Comparison of ENCODE assay signal across 1 cellular context in the genomic region with DNA sequence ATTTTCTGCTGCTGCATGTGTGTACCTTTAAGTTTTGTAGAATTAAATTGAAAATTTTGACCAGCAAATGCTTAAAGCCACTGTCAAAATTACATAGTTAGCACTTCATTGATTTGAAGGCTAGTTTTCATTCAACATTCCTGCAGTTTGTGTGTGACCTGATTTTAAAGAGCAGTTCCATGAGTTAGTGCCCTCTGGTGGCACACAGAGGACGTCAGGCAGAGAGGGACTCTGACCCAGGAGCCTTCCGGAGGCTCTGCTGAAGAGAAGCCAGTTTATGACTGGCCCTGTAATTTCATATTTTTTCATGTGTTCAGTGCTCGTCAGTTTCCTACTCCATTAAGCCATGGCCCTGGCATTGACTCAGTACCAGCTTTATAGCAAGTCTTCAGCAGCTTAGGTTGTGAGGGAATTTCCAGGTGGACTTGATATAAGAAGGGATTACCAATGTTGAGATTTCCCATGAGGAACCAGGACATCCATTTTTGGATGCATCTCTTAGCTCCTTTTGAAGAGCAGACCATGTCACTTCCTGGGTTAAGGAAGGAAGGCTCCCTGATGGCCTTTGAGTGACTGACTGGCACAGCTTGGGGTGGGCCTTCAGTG.
A peak's percentile ranks its signal among the peaks of the same experiment; 100 is the strongest.
TF ChIP-seq lines count a peak whose summit lies in the region.

No MANE protein-coding gene starts in this region.

TF ChIP-seq in K562, 482 proteins besides CTCF, POLR2A, EP300 and RAD21 (continued from another document and continues in another):
- no peak for TF ChIP-seq FIP1L1 (IDR thresholded peaks at IDR 0.05; ENCODE audit: low read depth, low read length, poor library complexity, severe bottlenecking)
- no peak for TF ChIP-seq SMARCE1 (IDR thresholded peaks at IDR 0.05)
- no peak for TF ChIP-seq MED1 (CRISPR knock-in tag; IDR thresholded peaks at IDR 0.05; ENCODE audit: borderline replicate concordance)
- no peak for TF ChIP-seq OTX1 (CRISPR knock-in tag; IDR thresholded peaks at IDR 0.05)
- peak; percentile 15; the same call in 1 of the 2 replicates for TF ChIP-seq RB1 (IDR thresholded peaks at IDR 0.05; ENCODE audit: low read depth)
- TF ChIP-seq LEF1 (IDR thresholded peaks at IDR 0.05), result no peak
- TF ChIP-seq DEAF1 (CRISPR knock-in tag; IDR thresholded peaks at IDR 0.05), result peak; percentile 43; the same call in 1 of the 2 replicates
- TF ChIP-seq NFIC (IDR thresholded peaks at IDR 0.05), result no peak
- TF ChIP-seq, protein P1, sequence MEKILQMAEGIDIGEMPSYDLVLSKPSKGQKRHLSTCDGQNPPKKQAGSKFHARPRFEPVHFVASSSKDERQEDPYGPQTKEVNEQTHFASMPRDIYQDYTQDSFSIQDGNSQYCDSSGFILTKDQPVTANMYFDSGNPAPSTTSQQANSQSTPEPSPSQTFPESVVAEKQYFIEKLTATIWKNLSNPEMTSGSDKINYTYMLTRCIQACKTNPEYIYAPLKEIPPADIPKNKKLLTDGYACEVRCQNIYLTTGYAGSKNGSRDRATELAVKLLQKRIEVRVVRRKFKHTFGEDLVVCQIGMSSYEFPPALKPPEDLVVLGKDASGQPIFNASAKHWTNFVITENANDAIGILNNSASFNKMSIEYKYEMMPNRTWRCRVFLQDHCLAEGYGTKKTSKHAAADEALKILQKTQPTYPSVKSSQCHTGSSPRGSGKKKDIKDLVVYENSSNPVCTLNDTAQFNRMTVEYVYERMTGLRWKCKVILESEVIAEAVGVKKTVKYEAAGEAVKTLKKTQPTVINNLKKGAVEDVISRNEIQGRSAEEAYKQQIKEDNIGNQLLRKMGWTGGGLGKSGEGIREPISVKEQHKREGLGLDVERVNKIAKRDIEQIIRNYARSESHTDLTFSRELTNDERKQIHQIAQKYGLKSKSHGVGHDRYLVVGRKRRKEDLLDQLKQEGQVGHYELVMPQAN (IDR thresholded peaks at IDR 0.05; ENCODE audit: borderline replicate concordance), result no peak
- TF ChIP-seq ZBTB8A (IDR thresholded peaks at IDR 0.05; ENCODE audit: partially characterized antibody), result no peak
- TF ChIP-seq ZNF23 (CRISPR knock-in tag; IDR thresholded peaks at IDR 0.05), result no peak
- TF ChIP-seq SAFB2 (IDR thresholded peaks at IDR 0.05; ENCODE audit: borderline replicate concordance, low read depth, low read length, severe bottlenecking), result no peak
- TF ChIP-seq SMAD1 (IDR thresholded peaks at IDR 0.05; ENCODE audit: low read depth, low read length, partially characterized antibody), result no peak
- TF ChIP-seq ZNF133 (CRISPR knock-in tag; IDR thresholded peaks at IDR 0.05), result no peak
- TF ChIP-seq, protein P2, sequence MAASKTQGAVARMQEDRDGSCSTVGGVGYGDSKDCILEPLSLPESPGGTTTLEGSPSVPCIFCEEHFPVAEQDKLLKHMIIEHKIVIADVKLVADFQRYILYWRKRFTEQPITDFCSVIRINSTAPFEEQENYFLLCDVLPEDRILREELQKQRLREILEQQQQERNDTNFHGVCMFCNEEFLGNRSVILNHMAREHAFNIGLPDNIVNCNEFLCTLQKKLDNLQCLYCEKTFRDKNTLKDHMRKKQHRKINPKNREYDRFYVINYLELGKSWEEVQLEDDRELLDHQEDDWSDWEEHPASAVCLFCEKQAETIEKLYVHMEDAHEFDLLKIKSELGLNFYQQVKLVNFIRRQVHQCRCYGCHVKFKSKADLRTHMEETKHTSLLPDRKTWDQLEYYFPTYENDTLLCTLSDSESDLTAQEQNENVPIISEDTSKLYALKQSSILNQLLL (CRISPR knock-in tag; IDR thresholded peaks at IDR 0.05; ENCODE audit: borderline replicate concordance), result no peak
- TF ChIP-seq, protein P3, sequence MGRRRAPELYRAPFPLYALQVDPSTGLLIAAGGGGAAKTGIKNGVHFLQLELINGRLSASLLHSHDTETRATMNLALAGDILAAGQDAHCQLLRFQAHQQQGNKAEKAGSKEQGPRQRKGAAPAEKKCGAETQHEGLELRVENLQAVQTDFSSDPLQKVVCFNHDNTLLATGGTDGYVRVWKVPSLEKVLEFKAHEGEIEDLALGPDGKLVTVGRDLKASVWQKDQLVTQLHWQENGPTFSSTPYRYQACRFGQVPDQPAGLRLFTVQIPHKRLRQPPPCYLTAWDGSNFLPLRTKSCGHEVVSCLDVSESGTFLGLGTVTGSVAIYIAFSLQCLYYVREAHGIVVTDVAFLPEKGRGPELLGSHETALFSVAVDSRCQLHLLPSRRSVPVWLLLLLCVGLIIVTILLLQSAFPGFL (CRISPR knock-in tag; IDR thresholded peaks at IDR 0.05), result no peak
- TF ChIP-seq, protein P4, sequence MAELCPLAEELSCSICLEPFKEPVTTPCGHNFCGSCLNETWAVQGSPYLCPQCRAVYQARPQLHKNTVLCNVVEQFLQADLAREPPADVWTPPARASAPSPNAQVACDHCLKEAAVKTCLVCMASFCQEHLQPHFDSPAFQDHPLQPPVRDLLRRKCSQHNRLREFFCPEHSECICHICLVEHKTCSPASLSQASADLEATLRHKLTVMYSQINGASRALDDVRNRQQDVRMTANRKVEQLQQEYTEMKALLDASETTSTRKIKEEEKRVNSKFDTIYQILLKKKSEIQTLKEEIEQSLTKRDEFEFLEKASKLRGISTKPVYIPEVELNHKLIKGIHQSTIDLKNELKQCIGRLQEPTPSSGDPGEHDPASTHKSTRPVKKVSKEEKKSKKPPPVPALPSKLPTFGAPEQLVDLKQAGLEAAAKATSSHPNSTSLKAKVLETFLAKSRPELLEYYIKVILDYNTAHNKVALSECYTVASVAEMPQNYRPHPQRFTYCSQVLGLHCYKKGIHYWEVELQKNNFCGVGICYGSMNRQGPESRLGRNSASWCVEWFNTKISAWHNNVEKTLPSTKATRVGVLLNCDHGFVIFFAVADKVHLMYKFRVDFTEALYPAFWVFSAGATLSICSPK (IDR thresholded peaks at IDR 0.05; ENCODE audit: borderline replicate concordance), result no peak
- TF ChIP-seq ZNF347 (CRISPR knock-in tag; IDR thresholded peaks at IDR 0.05; ENCODE audit: low read depth), result no peak
- peak; percentile 58 for TF ChIP-seq CREM (IDR thresholded peaks at IDR 0.05; ENCODE audit: low read depth)
- TF ChIP-seq, protein P5, sequence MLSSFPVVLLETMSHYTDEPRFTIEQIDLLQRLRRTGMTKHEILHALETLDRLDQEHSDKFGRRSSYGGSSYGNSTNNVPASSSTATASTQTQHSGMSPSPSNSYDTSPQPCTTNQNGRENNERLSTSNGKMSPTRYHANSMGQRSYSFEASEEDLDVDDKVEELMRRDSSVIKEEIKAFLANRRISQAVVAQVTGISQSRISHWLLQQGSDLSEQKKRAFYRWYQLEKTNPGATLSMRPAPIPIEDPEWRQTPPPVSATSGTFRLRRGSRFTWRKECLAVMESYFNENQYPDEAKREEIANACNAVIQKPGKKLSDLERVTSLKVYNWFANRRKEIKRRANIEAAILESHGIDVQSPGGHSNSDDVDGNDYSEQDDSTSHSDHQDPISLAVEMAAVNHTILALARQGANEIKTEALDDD (IDR thresholded peaks at IDR 0.05), result no peak
- TF ChIP-seq, protein P6, sequence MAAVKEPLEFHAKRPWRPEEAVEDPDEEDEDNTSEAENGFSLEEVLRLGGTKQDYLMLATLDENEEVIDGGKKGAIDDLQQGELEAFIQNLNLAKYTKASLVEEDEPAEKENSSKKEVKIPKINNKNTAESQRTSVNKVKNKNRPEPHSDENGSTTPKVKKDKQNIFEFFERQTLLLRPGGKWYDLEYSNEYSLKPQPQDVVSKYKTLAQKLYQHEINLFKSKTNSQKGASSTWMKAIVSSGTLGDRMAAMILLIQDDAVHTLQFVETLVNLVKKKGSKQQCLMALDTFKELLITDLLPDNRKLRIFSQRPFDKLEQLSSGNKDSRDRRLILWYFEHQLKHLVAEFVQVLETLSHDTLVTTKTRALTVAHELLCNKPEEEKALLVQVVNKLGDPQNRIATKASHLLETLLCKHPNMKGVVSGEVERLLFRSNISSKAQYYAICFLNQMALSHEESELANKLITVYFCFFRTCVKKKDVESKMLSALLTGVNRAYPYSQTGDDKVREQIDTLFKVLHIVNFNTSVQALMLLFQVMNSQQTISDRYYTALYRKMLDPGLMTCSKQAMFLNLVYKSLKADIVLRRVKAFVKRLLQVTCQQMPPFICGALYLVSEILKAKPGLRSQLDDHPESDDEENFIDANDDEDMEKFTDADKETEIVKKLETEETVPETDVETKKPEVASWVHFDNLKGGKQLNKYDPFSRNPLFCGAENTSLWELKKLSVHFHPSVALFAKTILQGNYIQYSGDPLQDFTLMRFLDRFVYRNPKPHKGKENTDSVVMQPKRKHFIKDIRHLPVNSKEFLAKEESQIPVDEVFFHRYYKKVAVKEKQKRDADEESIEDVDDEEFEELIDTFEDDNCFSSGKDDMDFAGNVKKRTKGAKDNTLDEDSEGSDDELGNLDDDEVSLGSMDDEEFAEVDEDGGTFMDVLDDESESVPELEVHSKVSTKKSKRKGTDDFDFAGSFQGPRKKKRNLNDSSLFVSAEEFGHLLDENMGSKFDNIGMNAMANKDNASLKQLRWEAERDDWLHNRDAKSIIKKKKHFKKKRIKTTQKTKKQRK (IDR thresholded peaks at IDR 0.05; ENCODE audit: borderline replicate concordance, low read depth, low read length), result no peak
- no peak for TF ChIP-seq PKNOX1 (IDR thresholded peaks at IDR 0.05)
- peak; percentile 59; the same call in 1 of the 2 replicates for TF ChIP-seq BHLHE40 (IDR thresholded peaks at IDR 0.05; ENCODE audit: low read length)
- peak; percentile 61 for TF ChIP-seq TEAD4 (IDR thresholded peaks at IDR 0.05; ENCODE audit: low read length)
- no peak for TF ChIP-seq TEAD4 (CRISPR knock-in tag; IDR thresholded peaks at IDR 0.05; ENCODE audit: borderline replicate concordance)
- TF ChIP-seq TRIM24 (IDR thresholded peaks at IDR 0.05), result no peak
- peak in 1 of 2 experiments; percentile 28; a peak in 1 of 4 replicates for TF ChIP-seq RCOR1 (IDR thresholded peaks at IDR 0.05; ENCODE audit: borderline replicate concordance in 1 of 2, low read depth in 2 of 2, low read length in 2 of 2)
- TF ChIP-seq ETV1 (tag; conservative IDR thresholded peaks at IDR 0.05; ENCODE audit: low read depth), result 0 out of 2 replicates have a peak, but pooled peaks have one; percentile 39
- TF ChIP-seq, protein P7, sequence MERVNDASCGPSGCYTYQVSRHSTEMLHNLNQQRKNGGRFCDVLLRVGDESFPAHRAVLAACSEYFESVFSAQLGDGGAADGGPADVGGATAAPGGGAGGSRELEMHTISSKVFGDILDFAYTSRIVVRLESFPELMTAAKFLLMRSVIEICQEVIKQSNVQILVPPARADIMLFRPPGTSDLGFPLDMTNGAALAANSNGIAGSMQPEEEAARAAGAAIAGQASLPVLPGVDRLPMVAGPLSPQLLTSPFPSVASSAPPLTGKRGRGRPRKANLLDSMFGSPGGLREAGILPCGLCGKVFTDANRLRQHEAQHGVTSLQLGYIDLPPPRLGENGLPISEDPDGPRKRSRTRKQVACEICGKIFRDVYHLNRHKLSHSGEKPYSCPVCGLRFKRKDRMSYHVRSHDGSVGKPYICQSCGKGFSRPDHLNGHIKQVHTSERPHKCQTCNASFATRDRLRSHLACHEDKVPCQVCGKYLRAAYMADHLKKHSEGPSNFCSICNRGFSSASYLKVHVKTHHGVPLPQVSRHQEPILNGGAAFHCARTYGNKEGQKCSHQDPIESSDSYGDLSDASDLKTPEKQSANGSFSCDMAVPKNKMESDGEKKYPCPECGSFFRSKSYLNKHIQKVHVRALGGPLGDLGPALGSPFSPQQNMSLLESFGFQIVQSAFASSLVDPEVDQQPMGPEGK (CRISPR knock-in tag; IDR thresholded peaks at IDR 0.05; ENCODE audit: borderline replicate concordance), result no peak
- no peak for TF ChIP-seq ZC3H11A (IDR thresholded peaks at IDR 0.05; ENCODE audit: low read depth, low read length)
- no peak for TF ChIP-seq ZNF830 (CRISPR knock-in tag; IDR thresholded peaks at IDR 0.05)
- no peak for TF ChIP-seq HEY1 (CRISPR knock-in tag; IDR thresholded peaks at IDR 0.05; ENCODE audit: borderline replicate concordance)
- 0 out of 2 replicates have a peak, but pooled peaks have one; percentile 2 for TF ChIP-seq MAFF (IDR thresholded peaks at IDR 0.05; ENCODE audit: low read length)
